Comparison of ENCODE assay signal across 21 cellular contexts in genomic region chr6:156762547-156762946, GRCh38.
"Had no signal": no experiment of that assay in that cellular context is flagged by ENCODE, and none has a peak within 500 bp of the region (broad histone marks: within the 10 kb centered on the region; RNA-seq: fewer than 3 reads in every experiment).

No MANE protein-coding gene starts in this region.

- ATAC-seq: effector memory CD8-positive, alpha-beta T cell; gastrocnemius medialis; left ventricle myocardium superior; lower lobe of right lung; natural killer cell; sciatic nerve; stimulated activated naive CD8-positive, alpha-beta T cell treated with anti-CD3 and anti-CD28 coated beads, Interleukin-15, amount 100 ng/mL, for 72 hours had no signal

- DNase-seq: cortex of kidney; effector memory CD8-positive, alpha-beta T cell; foreskin fibroblast; gastrocnemius medialis; head of caudate nucleus; left ventricle myocardium superior; lower lobe of right lung; natural killer cell; stimulated activated CD4-positive, alpha-beta T cell treated with anti-CD3 and anti-CD28 coated beads, Interleukin-12 subunit alpha, Interleukin-12 subunit beta, amount 100 ng/mL, for 4 hours; stimulated activated CD4-positive, alpha-beta T cell treated with anti-CD3 and anti-CD28 coated beads, Interleukin-1b, Interleukin-23, amount 100 ng/mL, for 48 hours; stimulated activated CD4-positive, alpha-beta T cell treated with anti-CD3 and anti-CD28 coated beads, Interleukin-4, amount 100 ng/mL, for 1 hour; stimulated activated CD8-positive, alpha-beta memory T cell treated with anti-CD3 and anti-CD28 coated beads, Interleukin-4, amount 100 ng/mL, for 48 hours; stimulated activated naive CD4-positive, alpha-beta T cell; stimulated activated naive CD8-positive, alpha-beta T cell treated with anti-CD3 and anti-CD28 coated beads, Interleukin-15, amount 100 ng/mL, for 72 hours; thyroid gland; trophoblast cell had no signal

- H3K4me3 ChIP-seq: gastrocnemius medialis, lower lobe of right lung, prostate gland, right atrium auricular region, smooth muscle cell, thyroid gland, vagina had no signal
